2 cellular contexts compared by ENCODE assay signal in genomic region chr14:23114669-23115491, GRCh38.
TF ChIP-seq lines count a peak whose summit lies in the region.

No MANE protein-coding gene starts in this region.

TF ChIP-seq in IMR-90, 13 proteins besides CTCF, POLR2A, EP300 and RAD21:
- TF ChIP-seq FOS (IDR thresholded peaks at IDR 0.05; ENCODE audit: low read depth, low read length) (peak; percentile 98), NFE2L2 (IDR thresholded peaks at IDR 0.05; ENCODE audit: low read depth, low read length) (0 out of 2 replicates have a peak, but pooled peaks have one; percentile 5), MXI1 (IDR thresholded peaks at IDR 0.05; ENCODE audit: borderline replicate concordance, low read depth, low read length) (no peak), ELK1 (IDR thresholded peaks at IDR 0.05; ENCODE audit: borderline replicate concordance, low read depth, low read length) (no peak), RCOR1 (IDR thresholded peaks at IDR 0.05; ENCODE audit: insufficient replicate concordance, low read length) (peak; percentile 16), BHLHE40 (IDR thresholded peaks at IDR 0.05; ENCODE audit: low read depth, low read length) (peak; percentile 72), CHD1 (IDR thresholded peaks at IDR 0.05; ENCODE audit: low read depth, low read length) (no peak; the same call in 1 of the 2 replicates), CEBPB (IDR thresholded peaks at IDR 0.05; ENCODE audit: low read depth, low read length) (no peak; the same call in 1 of the 2 replicates), MAZ (IDR thresholded peaks at IDR 0.05; ENCODE audit: borderline replicate concordance, low read depth, low read length) (peak; percentile 71; the same call in 1 of the 2 replicates), MAFK (IDR thresholded peaks at IDR 0.05; ENCODE audit: low read depth, low read length) (no peak), RFX5 (IDR thresholded peaks at IDR 0.05; ENCODE audit: low read depth, low read length) (no peak), SMC3 (IDR thresholded peaks at IDR 0.05; ENCODE audit: low read depth, low read length) (no peak)
- TF ChIP-seq, protein P1, sequence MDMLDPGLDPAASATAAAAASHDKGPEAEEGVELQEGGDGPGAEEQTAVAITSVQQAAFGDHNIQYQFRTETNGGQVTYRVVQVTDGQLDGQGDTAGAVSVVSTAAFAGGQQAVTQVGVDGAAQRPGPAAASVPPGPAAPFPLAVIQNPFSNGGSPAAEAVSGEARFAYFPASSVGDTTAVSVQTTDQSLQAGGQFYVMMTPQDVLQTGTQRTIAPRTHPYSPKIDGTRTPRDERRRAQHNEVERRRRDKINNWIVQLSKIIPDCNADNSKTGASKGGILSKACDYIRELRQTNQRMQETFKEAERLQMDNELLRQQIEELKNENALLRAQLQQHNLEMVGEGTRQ (IDR thresholded peaks at IDR 0.05; ENCODE audit: low read depth, low read length), result no peak

TF ChIP-seq in GM12878, 131 proteins besides CTCF, POLR2A, EP300 and RAD21:
- TF ChIP-seq CREM (IDR thresholded peaks at IDR 0.05; ENCODE audit: low read depth), result no peak
- no peak for TF ChIP-seq TARDBP (IDR thresholded peaks at IDR 0.05; ENCODE audit: borderline replicate concordance)
- peak; percentile 40; the same call in 1 of the 2 replicates for TF ChIP-seq EED (IDR thresholded peaks at IDR 0.05; ENCODE audit: low read depth)
- TF ChIP-seq WRNIP1 (IDR thresholded peaks at IDR 0.05; ENCODE audit: borderline replicate concordance, low read depth, low read length), result no peak
- TF ChIP-seq CBFB (IDR thresholded peaks at IDR 0.05; ENCODE audit: low read depth), result no peak
- TF ChIP-seq BCL11A (IDR thresholded peaks at IDR 0.05; ENCODE audit: low read depth, low read length), result no peak
- no peak for TF ChIP-seq ETV6 (conservative IDR thresholded peaks at IDR 0.05 in 1 of 2, IDR thresholded peaks at IDR 0.05 in 1 of 2; ENCODE audit: borderline replicate concordance in 1 of 2, low read depth in 1 of 2)
- TF ChIP-seq ZBTB11 (CRISPR knock-in tag; IDR thresholded peaks at IDR 0.05), result no peak
- no peak for TF ChIP-seq ATF7 (IDR thresholded peaks at IDR 0.05; ENCODE audit: low read depth)
- TF ChIP-seq MEF2A (IDR thresholded peaks at IDR 0.05; ENCODE audit: insufficient read depth, low read depth, low read length), result no peak
- TF ChIP-seq SP1 (IDR thresholded peaks at IDR 0.05; ENCODE audit: low read depth, low read length), result no peak
- 0 out of 2 replicates have a peak, but pooled peaks have one; percentile 29 for TF ChIP-seq RUNX3 (IDR thresholded peaks at IDR 0.05; ENCODE audit: low read length)
